1 cellular context compared by ENCODE assay signal in the genomic region with DNA sequence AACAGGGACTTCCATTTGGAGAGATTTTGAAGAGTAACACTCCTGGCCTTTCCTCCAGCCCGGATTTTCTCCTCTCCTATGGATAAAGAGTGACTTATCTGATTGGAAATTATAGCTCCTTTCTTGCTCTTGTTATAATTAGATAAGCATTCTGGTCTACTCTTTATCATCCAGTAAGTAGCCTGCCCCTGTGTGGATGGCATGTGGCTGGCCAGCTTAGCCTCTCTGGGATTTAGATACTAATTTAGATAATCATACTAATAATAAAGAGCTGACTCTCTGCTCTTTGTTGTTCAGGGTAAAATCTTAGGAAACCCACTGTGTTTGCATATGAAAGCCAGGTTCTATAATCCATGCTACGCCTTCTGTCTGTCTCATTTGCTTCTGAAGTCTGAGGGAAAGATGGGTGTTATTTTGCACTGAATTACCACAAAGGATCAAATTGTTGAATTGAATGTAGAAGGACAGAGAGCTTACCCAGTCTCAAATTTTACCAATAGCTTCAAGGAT.
TF ChIP-seq lines count a peak whose summit lies in the region.

No MANE protein-coding gene starts in this region.

TF ChIP-seq in SK-N-SH, 30 proteins besides CTCF, POLR2A, EP300 and RAD21 (continued from another document):
- TF ChIP-seq REST (IDR thresholded peaks at IDR 0.05; ENCODE audit: low read depth, low read length) = no peak
- TF ChIP-seq FOSL2 (IDR thresholded peaks at IDR 0.05; ENCODE audit: borderline replicate concordance, low read depth) = no peak
